10 cellular contexts compared by ENCODE assay signal in genomic region chr3:84679211-84679610, GRCh38.
"Had no signal": no experiment of that assay in that cellular context is flagged by ENCODE, and none has a peak within 500 bp of the region (broad histone marks: within the 10 kb centered on the region; RNA-seq: fewer than 3 reads in every experiment).

No MANE protein-coding gene starts in this region.

- H3K9me3 ChIP-seq: HAP-1 had no signal

- H2AFZ ChIP-seq: GM23248 had no signal

- H3K4me3 ChIP-seq: GM23248, HAP-1 had no signal

- H3K4me2 ChIP-seq: KMS-11 had no signal

- H3K9ac ChIP-seq: GM23248, KMS-11 had no signal

- H3K36me3 ChIP-seq: HAP-1 had no signal

- FAIRE-seq: HTR-8/SVneo had no signal

- DNase-seq: GM23248, GOT3, H7, HFFc6, Karpas-422, KBM-7 had no signal

- H3K27ac ChIP-seq: GM23248, KMS-11 had no signal

- ATAC-seq: HCT116 had no signal

- H3K4me1 ChIP-seq: HAP-1 had no signal
